In the genomic region with DNA sequence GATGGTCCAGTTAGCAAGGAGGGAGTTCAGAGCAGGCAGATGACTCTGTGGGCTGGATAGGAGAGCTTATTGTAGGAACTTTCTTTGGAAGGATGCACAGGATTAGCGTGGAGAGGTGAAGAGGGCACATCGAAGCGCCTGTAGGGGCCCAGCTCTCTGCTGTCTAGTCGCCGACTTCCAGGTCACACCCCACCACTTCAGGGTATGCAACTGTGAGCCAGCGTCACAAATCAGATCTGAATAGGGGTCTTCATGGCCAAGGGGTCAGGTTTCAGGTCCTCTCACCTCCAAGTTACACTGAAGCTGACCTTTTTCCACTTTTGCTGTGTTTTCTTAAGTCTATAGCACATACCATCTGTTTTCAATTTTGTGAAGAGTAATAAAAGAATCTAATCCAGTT, we compare ENCODE assay signal across 23 cellular contexts.
"Had no signal": no experiment of that assay in that cellular context is flagged by ENCODE, and none has a peak within 500 bp of the region (broad histone marks: within the 10 kb centered on the region; RNA-seq: fewer than 3 reads in every experiment).

No MANE protein-coding gene starts in this region.

- H3K27ac Mint-ChIP-seq: naive thymus-derived CD4-positive, alpha-beta T cell; progenitor cell of endocrine pancreas; stimulated activated naive B cell treated with anti-CD40 and anti-IgM and Interleukin-4, amounts not matched to agents 10 μg/mL and 1 μg/mL and 100 μg/mL, for 72 hours; stimulated activated naive CD8-positive, alpha-beta T cell treated with anti-CD3 and anti-CD28 coated beads, Interleukin-15, Interleukin-2, amounts not matched to agents 100 ng/mL and 50 ng/mL, for 24 hours had no signal

- H3K27me3 Mint-ChIP-seq: progenitor cell of endocrine pancreas; stimulated activated naive CD8-positive, alpha-beta T cell treated with anti-CD3 and anti-CD28 coated beads, Interleukin-15, Interleukin-2, amounts not matched to agents 100 ng/mL and 50 ng/mL, for 24 hours had no signal

- H3K4me3 ChIP-seq: colonic mucosa, esophagus squamous epithelium, gastrocnemius medialis, left lung, pancreas, right lobe of liver, thoracic aorta, tibial nerve, upper lobe of left lung had no signal

- ATAC-seq: gastrocnemius medialis; left lung; naive thymus-derived CD4-positive, alpha-beta T cell; pancreas; stimulated activated naive B cell treated with anti-CD40 and anti-IgM and Interleukin-4, amounts not matched to agents 10 μg/mL and 1 μg/mL and 100 μg/mL, for 72 hours had no signal

- H3K36me3 ChIP-seq: colonic mucosa, esophagus squamous epithelium, gastrocnemius medialis, left lung, neutrophil, pancreas, right lobe of liver, thoracic aorta, tibial nerve, upper lobe of left lung had no signal

- H3K36me3 Mint-ChIP-seq: stimulated activated naive B cell treated with anti-CD40 and anti-IgM and Interleukin-4, amounts not matched to agents 10 μg/mL and 1 μg/mL and 100 μg/mL, for 72 hours had no signal

- H3K4me1 Mint-ChIP-seq: nephron had no signal

- H3K27ac ChIP-seq: colonic mucosa, esophagus squamous epithelium, gastrocnemius medialis, left lung, neutrophil, pancreas, right lobe of liver, thoracic aorta, tibial nerve, upper lobe of left lung had no signal

- H3K9me3 ChIP-seq: colonic mucosa, esophagus squamous epithelium, gastrocnemius medialis, left lung, neutrophil, pancreas, right lobe of liver, thoracic aorta, tibial nerve, upper lobe of left lung had no signal

- DNase-seq: colonic mucosa; effector memory CD4-positive, alpha-beta T cell; esophagus squamous epithelium; gastrocnemius medialis; head of caudate nucleus; left lung; mesendoderm; midbrain; naive thymus-derived CD4-positive, alpha-beta T cell; pancreas; right lobe of liver; small intestine; stimulated activated CD4-positive, alpha-beta T cell treated with anti-CD3 and anti-CD28 coated beads, Interleukin-15, amount 100 ng/mL, for 24 hours; stimulated activated CD4-positive, alpha-beta T cell treated with anti-CD3 and anti-CD28 coated beads, Interleukin-2, amount 100 ng/mL, for 48 hours; stimulated activated naive B cell treated with anti-CD40 and anti-IgM and Interleukin-4, amounts not matched to agents 10 μg/mL and 1 μg/mL and 100 μg/mL, for 72 hours; upper lobe of left lung had no signal

- H3K9me3 Mint-ChIP-seq: stimulated activated naive CD8-positive, alpha-beta T cell treated with anti-CD3 and anti-CD28 coated beads, Interleukin-15, Interleukin-2, amounts not matched to agents 100 ng/mL and 50 ng/mL, for 24 hours had no signal

- H3K4me1 ChIP-seq: colonic mucosa, esophagus squamous epithelium, gastrocnemius medialis, left lung, pancreas, right lobe of liver, tibial nerve, upper lobe of left lung had no signal

- H3K4me3 Mint-ChIP-seq: dendritic cell treated with granulocyte-macrophage colony-stimulating factor and Interleukin-4, amounts not matched to agents 40 ng/mL and 50 ng/mL, for 4 days; naive thymus-derived CD4-positive, alpha-beta T cell; nephron; stimulated activated naive B cell treated with anti-CD40 and anti-IgM and Interleukin-4, amounts not matched to agents 10 μg/mL and 1 μg/mL and 100 μg/mL, for 72 hours; stimulated activated naive CD8-positive, alpha-beta T cell treated with anti-CD3 and anti-CD28 coated beads, Interleukin-15, Interleukin-2, amounts not matched to agents 100 ng/mL and 50 ng/mL, for 24 hours had no signal

- H3K27me3 ChIP-seq: colonic mucosa, esophagus squamous epithelium, gastrocnemius medialis, left lung, neutrophil, right lobe of liver, tibial nerve, upper lobe of left lung had no signal
